Comparison of ENCODE assay signal across 1 cellular context in the genomic region with DNA sequence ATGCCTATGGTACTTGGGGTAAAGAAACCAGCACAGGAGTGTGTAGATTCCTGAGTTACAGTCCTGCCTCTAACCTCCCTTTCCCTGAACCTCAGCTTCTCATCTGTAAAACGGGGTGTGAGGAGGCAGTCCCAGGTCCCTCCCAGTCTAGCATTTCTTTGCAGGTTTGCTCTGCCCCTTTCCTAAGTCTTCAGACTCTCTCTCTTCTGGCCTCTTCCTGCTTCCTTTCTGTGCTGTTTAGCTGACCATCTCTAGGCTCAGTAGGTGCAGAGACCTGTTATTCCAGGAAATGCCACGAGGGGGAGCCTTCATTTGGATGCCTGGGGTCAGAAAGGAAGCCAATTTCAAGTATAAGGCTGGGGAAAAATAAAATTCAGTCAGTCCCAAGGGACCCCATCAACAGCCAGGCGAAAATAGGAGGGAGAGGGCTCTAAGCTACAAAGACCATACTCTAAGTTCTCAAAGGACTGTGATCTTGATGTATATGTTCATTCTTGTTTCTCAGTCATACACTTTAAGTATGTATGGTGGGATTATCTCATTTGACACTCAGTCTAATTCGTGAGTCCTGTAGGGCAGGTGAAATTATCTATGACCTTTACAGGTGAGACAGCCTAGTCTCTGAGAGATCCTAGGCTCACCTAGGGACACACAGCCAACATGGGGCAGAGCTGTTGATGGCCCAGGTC.
TF ChIP-seq lines count a peak whose summit lies in the region.

No MANE protein-coding gene starts in this region.

TF ChIP-seq in GM23338, 12 proteins besides CTCF, POLR2A, EP300 and RAD21 (continued from another document):
- no peak for TF ChIP-seq ZNF462 (CRISPR knock-in tag; IDR thresholded peaks at IDR 0.05)
- TF ChIP-seq NANOG (IDR thresholded peaks at IDR 0.05; ENCODE audit: borderline replicate concordance) = no peak
